1 cellular context compared by ENCODE assay signal in the genomic region with DNA sequence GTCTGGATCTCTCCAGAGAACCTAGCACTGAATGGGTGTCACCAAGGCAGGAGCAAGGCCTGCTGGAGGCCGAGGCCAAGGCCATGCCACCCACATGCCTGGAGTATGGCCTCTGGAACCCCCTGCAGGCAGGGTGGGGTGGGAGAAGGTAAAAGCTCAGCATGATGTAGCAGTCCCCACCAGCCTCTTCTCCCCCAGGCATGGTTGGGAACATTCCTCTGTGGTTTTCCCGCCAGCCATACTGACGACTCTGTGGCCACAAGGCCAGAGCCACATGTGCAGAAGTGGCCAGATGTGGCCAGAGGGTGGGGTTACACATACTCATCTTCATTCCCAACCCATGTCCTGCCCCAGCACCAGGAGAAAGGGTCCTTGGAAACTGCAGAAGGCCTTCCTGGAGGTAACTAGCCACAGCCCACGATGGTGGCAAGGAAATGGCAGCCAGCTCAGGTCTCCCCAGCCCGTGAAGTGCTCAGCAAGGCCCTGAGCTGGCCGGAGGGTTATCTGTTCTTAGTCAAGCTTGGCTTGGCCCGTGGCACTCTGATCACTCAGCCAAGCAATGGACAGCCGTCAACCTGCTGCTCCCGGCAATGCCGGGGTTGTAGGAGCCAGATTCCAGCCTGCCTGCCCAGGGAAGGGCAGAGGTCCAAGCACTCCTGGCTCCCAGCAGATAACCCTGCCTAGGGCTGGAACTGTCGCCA.
A peak's percentile ranks its signal among the peaks of the same experiment; 100 is the strongest.
TF ChIP-seq lines count a peak whose summit lies in the region.

No MANE protein-coding gene starts in this region.

TF ChIP-seq in HepG2, 621 proteins besides CTCF, POLR2A, EP300 and RAD21 (continued from another document):
- TF ChIP-seq, protein P1, sequence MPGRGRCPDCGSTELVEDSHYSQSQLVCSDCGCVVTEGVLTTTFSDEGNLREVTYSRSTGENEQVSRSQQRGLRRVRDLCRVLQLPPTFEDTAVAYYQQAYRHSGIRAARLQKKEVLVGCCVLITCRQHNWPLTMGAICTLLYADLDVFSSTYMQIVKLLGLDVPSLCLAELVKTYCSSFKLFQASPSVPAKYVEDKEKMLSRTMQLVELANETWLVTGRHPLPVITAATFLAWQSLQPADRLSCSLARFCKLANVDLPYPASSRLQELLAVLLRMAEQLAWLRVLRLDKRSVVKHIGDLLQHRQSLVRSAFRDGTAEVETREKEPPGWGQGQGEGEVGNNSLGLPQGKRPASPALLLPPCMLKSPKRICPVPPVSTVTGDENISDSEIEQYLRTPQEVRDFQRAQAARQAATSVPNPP (CRISPR knock-in tag; IDR thresholded peaks at IDR 0.05) = no peak
- TF ChIP-seq PITX1 (CRISPR knock-in tag; IDR thresholded peaks at IDR 0.05) (0 out of 2 replicates have a peak, but pooled peaks have one; percentile 29), CEBPB (IDR thresholded peaks at IDR 0.05; ENCODE audit: borderline replicate concordance, low read depth, low read length) (no peak), ZNF33B (CRISPR knock-in tag; IDR thresholded peaks at IDR 0.05) (no peak), SOX6 (IDR thresholded peaks at IDR 0.05) (no peak), SOX6 (CRISPR knock-in tag; IDR thresholded peaks at IDR 0.05) (peak; percentile 35; the same call in 1 of the 2 replicates), RARA (CRISPR knock-in tag; IDR thresholded peaks at IDR 0.05) (peak; percentile 71), ZMAT3 (CRISPR knock-in tag; conservative IDR thresholded peaks at IDR 0.05) (peak; percentile 58; the same call in 1 of the 2 replicates), ZFP36L1 (CRISPR knock-in tag; IDR thresholded peaks at IDR 0.05) (0 out of 2 replicates have a peak, but pooled peaks have one; percentile 29), ZBTB42 (CRISPR knock-in tag; IDR thresholded peaks at IDR 0.05) (0 out of 2 replicates have a peak, but pooled peaks have one; percentile 67), TEAD3 (CRISPR knock-in tag; optimal IDR thresholded peaks at IDR 0.05; ENCODE audit: borderline replicate concordance) (peak; percentile 66), CBFB (CRISPR knock-in tag; IDR thresholded peaks at IDR 0.05) (peak; percentile 61; the same call in 1 of the 2 replicates)
- TF ChIP-seq, protein P2, sequence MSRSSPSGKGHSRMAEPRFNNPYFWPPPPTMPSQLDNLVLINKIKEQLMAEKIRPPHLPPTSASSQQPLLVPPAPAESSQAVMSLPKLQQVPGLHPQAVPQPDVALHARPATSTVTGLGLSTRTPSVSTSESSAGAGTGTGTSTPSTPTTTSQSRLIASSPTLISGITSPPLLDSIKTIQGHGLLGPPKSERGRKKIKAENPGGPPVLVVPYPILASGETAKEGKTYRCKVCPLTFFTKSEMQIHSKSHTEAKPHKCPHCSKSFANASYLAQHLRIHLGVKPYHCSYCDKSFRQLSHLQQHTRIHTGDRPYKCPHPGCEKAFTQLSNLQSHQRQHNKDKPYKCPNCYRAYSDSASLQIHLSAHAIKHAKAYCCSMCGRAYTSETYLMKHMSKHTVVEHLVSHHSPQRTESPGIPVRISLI (CRISPR knock-in tag; IDR thresholded peaks at IDR 0.05; ENCODE audit: borderline replicate concordance) = peak; percentile 40; the same call in 1 of the 2 replicates
- TF ChIP-seq, protein P3, sequence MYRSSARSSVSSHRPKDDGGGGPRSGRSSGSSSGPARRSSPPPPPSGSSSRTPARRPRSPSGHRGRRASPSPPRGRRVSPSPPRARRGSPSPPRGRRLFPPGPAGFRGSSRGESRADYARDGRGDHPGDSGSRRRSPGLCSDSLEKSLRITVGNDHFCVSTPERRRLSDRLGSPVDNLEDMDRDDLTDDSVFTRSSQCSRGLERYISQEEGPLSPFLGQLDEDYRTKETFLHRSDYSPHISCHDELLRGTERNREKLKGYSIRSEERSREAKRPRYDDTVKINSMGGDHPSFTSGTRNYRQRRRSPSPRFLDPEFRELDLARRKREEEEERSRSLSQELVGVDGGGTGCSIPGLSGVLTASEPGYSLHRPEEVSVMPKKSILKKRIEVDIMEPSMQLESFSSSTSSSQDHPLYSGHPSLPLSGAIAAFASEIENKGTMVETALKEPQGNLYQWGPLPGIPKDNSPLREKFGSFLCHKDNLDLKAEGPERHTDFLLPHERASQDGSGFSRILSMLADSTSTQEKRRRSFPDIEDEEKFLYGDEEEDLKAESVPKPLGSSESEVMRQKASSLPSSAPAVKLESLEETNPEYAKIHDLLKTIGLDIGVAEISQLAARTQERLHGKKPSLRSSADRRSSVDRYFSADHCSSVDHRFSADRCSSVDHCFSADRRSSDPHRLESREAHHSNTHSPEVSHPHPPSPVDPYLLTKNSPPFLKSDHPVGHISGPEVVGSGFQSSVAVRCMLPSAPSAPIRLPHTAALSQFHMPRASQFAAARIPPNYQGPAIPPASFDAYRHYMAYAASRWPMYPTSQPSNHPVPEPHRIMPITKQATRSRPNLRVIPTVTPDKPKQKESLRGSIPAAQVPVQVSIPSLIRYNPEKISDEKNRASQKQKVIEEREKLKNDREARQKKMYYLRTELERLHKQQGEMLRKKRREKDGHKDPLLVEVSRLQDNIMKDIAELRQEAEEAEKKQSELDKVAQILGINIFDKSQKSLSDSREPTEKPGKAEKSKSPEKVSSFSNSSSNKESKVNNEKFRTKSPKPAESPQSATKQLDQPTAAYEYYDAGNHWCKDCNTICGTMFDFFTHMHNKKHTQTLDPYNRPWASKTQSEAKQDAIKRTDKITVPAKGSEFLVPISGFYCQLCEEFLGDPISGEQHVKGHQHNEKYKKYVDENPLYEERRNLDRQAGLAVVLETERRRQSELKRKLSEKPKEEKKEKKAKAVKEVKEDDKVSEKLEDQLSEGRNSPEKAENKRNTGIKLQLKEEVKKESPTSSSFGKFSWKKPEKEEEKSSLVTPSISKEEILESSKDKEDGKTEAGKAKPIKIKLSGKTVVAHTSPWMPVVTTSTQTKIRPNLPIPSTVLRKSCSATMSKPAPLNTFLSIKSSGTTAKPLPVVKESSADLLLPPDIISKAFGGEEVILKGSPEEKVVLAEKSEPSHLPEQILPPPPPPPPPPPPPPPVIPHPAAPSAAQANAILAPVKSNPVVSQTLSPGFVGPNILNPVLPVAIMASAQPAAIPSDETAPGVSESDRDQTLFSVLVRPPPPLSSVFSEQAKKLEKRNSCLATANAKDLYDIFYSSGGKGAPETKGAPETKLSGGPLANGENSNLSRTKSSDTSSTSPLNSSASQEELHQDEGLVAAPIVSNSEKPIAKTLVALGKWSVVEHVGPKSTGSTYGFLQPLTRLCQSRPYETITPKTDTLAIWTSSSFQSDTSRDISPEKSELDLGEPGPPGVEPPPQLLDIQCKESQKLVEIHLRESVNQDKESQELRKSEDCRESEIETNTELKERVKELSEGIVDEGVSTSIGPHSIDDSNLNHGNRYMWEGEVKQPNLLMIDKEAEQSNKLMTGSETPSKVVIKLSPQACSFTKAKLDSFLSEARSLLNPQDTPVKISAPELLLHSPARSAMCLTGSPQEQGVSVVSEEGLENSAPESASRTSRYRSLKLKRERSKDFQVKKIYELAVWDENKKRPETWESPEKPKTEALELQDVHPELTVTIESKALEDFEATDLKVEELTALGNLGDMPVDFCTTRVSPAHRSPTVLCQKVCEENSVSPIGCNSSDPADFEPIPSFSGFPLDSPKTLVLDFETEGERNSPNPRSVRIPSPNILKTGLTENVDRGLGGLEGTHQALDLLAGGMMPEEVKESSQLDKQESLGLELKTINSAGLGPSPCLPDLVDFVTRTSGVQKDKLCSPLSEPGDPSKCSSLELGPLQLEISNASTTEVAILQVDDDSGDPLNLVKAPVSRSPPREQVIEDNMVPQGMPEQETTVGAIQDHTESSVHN (CRISPR knock-in tag; IDR thresholded peaks at IDR 0.05) = peak; percentile 60; the same call in 1 of the 2 replicates
- TF ChIP-seq, protein P4, sequence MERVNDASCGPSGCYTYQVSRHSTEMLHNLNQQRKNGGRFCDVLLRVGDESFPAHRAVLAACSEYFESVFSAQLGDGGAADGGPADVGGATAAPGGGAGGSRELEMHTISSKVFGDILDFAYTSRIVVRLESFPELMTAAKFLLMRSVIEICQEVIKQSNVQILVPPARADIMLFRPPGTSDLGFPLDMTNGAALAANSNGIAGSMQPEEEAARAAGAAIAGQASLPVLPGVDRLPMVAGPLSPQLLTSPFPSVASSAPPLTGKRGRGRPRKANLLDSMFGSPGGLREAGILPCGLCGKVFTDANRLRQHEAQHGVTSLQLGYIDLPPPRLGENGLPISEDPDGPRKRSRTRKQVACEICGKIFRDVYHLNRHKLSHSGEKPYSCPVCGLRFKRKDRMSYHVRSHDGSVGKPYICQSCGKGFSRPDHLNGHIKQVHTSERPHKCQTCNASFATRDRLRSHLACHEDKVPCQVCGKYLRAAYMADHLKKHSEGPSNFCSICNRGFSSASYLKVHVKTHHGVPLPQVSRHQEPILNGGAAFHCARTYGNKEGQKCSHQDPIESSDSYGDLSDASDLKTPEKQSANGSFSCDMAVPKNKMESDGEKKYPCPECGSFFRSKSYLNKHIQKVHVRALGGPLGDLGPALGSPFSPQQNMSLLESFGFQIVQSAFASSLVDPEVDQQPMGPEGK (CRISPR knock-in tag; IDR thresholded peaks at IDR 0.05) = peak; percentile 82
- TF ChIP-seq, protein P5, sequence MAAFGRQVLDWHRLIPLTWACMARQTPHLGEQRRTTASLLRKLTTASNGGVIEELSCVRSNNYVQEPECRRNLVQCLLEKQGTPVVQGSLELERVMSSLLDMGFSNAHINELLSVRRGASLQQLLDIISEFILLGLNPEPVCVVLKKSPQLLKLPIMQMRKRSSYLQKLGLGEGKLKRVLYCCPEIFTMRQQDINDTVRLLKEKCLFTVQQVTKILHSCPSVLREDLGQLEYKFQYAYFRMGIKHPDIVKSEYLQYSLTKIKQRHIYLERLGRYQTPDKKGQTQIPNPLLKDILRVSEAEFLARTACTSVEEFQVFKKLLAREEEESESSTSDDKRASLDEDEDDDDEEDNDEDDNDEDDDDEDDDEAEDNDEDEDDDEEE (CRISPR knock-in tag; IDR thresholded peaks at IDR 0.05) = 0 out of 2 replicates have a peak, but pooled peaks have one; percentile 41
- TF ChIP-seq, protein P6, sequence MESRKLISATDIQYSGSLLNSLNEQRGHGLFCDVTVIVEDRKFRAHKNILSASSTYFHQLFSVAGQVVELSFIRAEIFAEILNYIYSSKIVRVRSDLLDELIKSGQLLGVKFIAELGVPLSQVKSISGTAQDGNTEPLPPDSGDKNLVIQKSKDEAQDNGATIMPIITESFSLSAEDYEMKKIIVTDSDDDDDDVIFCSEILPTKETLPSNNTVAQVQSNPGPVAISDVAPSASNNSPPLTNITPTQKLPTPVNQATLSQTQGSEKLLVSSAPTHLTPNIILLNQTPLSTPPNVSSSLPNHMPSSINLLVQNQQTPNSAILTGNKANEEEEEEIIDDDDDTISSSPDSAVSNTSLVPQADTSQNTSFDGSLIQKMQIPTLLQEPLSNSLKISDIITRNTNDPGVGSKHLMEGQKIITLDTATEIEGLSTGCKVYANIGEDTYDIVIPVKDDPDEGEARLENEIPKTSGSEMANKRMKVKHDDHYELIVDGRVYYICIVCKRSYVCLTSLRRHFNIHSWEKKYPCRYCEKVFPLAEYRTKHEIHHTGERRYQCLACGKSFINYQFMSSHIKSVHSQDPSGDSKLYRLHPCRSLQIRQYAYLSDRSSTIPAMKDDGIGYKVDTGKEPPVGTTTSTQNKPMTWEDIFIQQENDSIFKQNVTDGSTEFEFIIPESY (CRISPR knock-in tag; IDR thresholded peaks at IDR 0.05) = peak; percentile 94
